In the genomic region with DNA sequence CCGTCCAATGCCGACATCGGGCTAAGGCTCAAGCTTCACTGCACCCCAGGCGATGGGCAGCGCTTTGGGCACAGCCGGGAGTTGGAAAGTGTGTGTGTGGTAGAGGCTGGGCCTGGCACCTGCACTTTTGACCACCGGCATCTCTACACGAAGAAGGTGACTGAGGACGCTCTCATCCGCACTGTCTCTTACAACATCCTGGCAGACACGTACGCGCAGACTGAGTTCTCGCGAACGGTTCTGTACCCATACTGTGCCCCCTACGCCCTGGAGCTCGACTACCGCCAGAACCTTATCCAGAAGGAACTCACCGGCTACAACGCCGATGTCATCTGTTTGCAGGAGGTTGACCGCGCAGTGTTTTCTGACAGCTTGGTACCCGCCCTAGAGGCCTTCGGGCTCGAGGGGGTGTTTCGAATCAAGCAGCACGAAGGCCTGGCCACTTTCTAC, we compare ENCODE assay signal across 8 cellular contexts. TPM values are rescaled to one million over a fixed set of nuclear protein-coding genes. Genes with fewer than 3 reads are reported as not detected.
DNase-seq lines count a peak whose midpoint lies in the region; ATAC-seq, FAIRE-seq and TF ChIP-seq lines count a peak whose summit lies in the region.

No MANE protein-coding gene starts in this region.

- H3K4me3 ChIP-seq in A549 (peak overlapping the region; percentile 69), fibroblast of pulmonary artery (replicated peaks; ENCODE audit: low read depth, low read length) (peak overlapping the region; percentile 86), pancreas (peak overlapping the region; percentile 51 to 94 (median 76))

- H3K27me3 ChIP-seq in pancreas: no peaks in the 10 kb centered on the region

- POLR2A ChIA-PET in A549 (lab: Yijun Ruan, JAX): interaction anchor here (0.5 to 1.8 kb wide), 4 partner anchors 40 to 329 kb away, joined by 3 to 17 read pairs (median 5); a partner anchor contains a TSS

- 0% methylated on average over 8 of the region's 29 CpGs for WGBS in A549 (ENCODE audit: missing lambda C conversion rate)
- WGBS in pancreas, 2 donors: 1% methylated on average over 29 of the region's 29 CpGs

- no peak for TF ChIP-seq RAD21 in A549 (conservative IDR thresholded peaks at IDR 0.05 in 1 of 2, IDR thresholded peaks at IDR 0.05 in 1 of 2)

- CTCF ChIA-PET in A549 (lab: Yijun Ruan, JAX): interaction anchor here (0.9 to 2.4 kb wide), 3 partner anchors 23 to 296 kb away, joined by 3 to 11 read pairs (median 4); no protein-coding TSS in a partner anchor

- intact Hi-C loops in pancreas (cut with DNase I): no loop called here

- ATAC-seq in A549 (peak; percentile 20 to 57; a peak in 5 of 6 replicates), pancreas (peak; percentile 2 to 13 (median 8))

- H3K27ac ChIP-seq in A549 (peak overlapping the region; percentile 82 to 87), pancreas (peak overlapping the region in 3 of 4 donors; percentile 95 to 96 (median 95))

- DNase-seq in A549 (ENCODE audit: low read depth in 1 of 2, low spot score in 1 of 2) (peak; percentile 13 to 26), NAMALWA (ENCODE audit: low spot score) (peak; percentile 24), activated T-cell treated with anti-CD3 and anti-CD28 coated beads for 48 hours (ENCODE audit: low read depth) (peak; percentile 37), fibroblast of pulmonary artery (ENCODE audit: low read depth) (peak; percentile 46), pancreas (peak in 2 of 6 donors; percentile 37 to 46), NCI-H774 (lab: John Stamatoyannopoulos, UW) (no peak), NCI-H2029 (lab: John Stamatoyannopoulos, UW) (no peak)

- no peak for FAIRE-seq in A549 (lab: Jason Lieb, UNC)
- FAIRE-seq in pancreas (lab: Jason Lieb, UNC): no peak

- TF ChIP-seq CTCF in A549 (IDR thresholded peaks at IDR 0.05) (no peak), fibroblast of pulmonary artery (IDR thresholded peaks at IDR 0.05; ENCODE audit: low read length, missing control alignments) (no peak), pancreas (IDR thresholded peaks at IDR 0.05) (no peak)

- no peak for TF ChIP-seq EP300 in A549 (IDR thresholded peaks at IDR 0.05)

- no peaks in the 10 kb centered on the region for H3K36me3 ChIP-seq in pancreas

- no peak for TF ChIP-seq POLR2A in A549 (IDR thresholded peaks at IDR 0.05; ENCODE audit: low read length)
- peak; percentile 48 for TF ChIP-seq POLR2A in GM19193 (IDR thresholded peaks at IDR 0.05; ENCODE audit: extremely low read depth, insufficient read depth, insufficient read length)

- H3K4me1 ChIP-seq in A549 (peaks cover 13% of the 10 kb centered on the region; the same call in 2 of the 3 replicates), pancreas (peaks cover 12 to 22% (median 20%) of the 10 kb centered on the region in 3 donors)

- no peaks in the 10 kb centered on the region for H3K9me3 ChIP-seq in A549
- no peaks in the 10 kb centered on the region for H3K9me3 ChIP-seq in pancreas

- H3K4me2 ChIP-seq in A549: peak overlapping the region; percentile 73

TF ChIP-seq in A549, 52 proteins besides CTCF, POLR2A, EP300 and RAD21:
- no peak for TF ChIP-seq CBX8 (IDR thresholded peaks at IDR 0.05)
- TF ChIP-seq BHLHE40 (IDR thresholded peaks at IDR 0.05; ENCODE audit: low read depth, low read length): no peak
- TF ChIP-seq NFE2L2 (conservative IDR thresholded peaks at IDR 0.05; ENCODE audit: low read length): no peak
- no peak for TF ChIP-seq FOSL2 (IDR thresholded peaks at IDR 0.05)
- no peak for TF ChIP-seq FOSL2 (CRISPR knock-in tag; IDR thresholded peaks at IDR 0.05)
- TF ChIP-seq, protein P1, sequence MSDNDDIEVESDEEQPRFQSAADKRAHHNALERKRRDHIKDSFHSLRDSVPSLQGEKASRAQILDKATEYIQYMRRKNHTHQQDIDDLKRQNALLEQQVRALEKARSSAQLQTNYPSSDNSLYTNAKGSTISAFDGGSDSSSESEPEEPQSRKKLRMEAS (IDR thresholded peaks at IDR 0.05): no peak
- no peak for TF ChIP-seq HOXA7 (CRISPR knock-in tag; IDR thresholded peaks at IDR 0.05)
- TF ChIP-seq MAFK (IDR thresholded peaks at IDR 0.05; ENCODE audit: partially characterized antibody): no peak
- no peak for TF ChIP-seq NR3C1 (IDR thresholded peaks at IDR 0.05)
- TF ChIP-seq SREBF2 (IDR thresholded peaks at IDR 0.05): no peak
- no peak for TF ChIP-seq RNF2 (IDR thresholded peaks at IDR 0.05; ENCODE audit: borderline replicate concordance, low read depth)
- TF ChIP-seq TFCP2L1 (CRISPR knock-in tag; IDR thresholded peaks at IDR 0.05): no peak
- TF ChIP-seq GATA3 (IDR thresholded peaks at IDR 0.05; ENCODE audit: borderline replicate concordance): no peak
TF ChIP-seq in A549: peak in this region for 0.

RNA-seq across cellular contexts. Expression of a gene that starts 1.0 kb away (rescaled TPM):
- polyA plus RNA-seq in A549 (2011; rRNA removed) (12.9 and 14.4 TPM in 2 replicates), A549 (2017; fragmentation: RNase III; extraction: RNeasy Plus Mini Kit Qiagen cat#74134 plus additional on column Dnase treatment) (12.6 to 12.9 TPM (median 12.7 TPM) in 3 replicates), pancreas (1 to 10 TPM; 1.9 to 3.9 TPM)
- 10.2 and 13.0 TPM in 2 replicates for polyA plus RNA-seq in A549 (2012; cell fraction: cytosol; rRNA removed)
- polyA plus RNA-seq in A549 (2012; cell fraction: nucleus; rRNA removed): 10.0 and 14.0 TPM in 2 replicates
- polyA minus RNA-seq in A549 (2011; rRNA and poly(A)+ RNA removed): 34.2 and 35.3 TPM in 2 replicates
- 10 to 100 TPM in 1 of 6 donors, 1 to 10 TPM in 5; 5.5 to 10.3 (median 8.2) TPM for total RNA-seq in pancreas

RNA-seq across cellular contexts. Expression of a gene that starts 13.0 kb away (rescaled TPM):
- 0.09 and 0.20 TPM in 2 replicates for polyA plus RNA-seq in A549 (2011; rRNA removed)
- polyA plus RNA-seq in A549 (2012; cell fraction: cytosol; rRNA removed): not detected in 2 replicates
- 0.02 and 0.07 TPM in 2 replicates for polyA plus RNA-seq in A549 (2012; cell fraction: nucleus; rRNA removed)
- 0.05 to 0.13 TPM (median 0.05 TPM) in 3 replicates for polyA plus RNA-seq in A549 (2017; fragmentation: RNase III; extraction: RNeasy Plus Mini Kit Qiagen cat#74134 plus additional on column Dnase treatment)
- 0.04 TPM in 1 of 2 replicates, not detected in the other for polyA minus RNA-seq in A549 (2011; rRNA and poly(A)+ RNA removed)
- 1 to 10 TPM in 1 of 6 donors, under 1 TPM in 5; 0.38 to 1.2 (median 0.80) TPM for total RNA-seq in pancreas
- 1 to 10 TPM; 1.7 to 6.1 TPM for polyA plus RNA-seq in pancreas

RNA-seq across cellular contexts. Expression of a gene that starts 40.0 kb away (rescaled TPM):
- polyA plus RNA-seq in A549 (2011; rRNA removed): 222 and 262 TPM in 2 replicates
- polyA plus RNA-seq in A549 (2012; cell fraction: cytosol; rRNA removed): 60.4 and 75.3 TPM in 2 replicates
- 63.8 and 68.3 TPM in 2 replicates for polyA plus RNA-seq in A549 (2012; cell fraction: nucleus; rRNA removed)
- 129 to 136 TPM (median 133 TPM) in 3 replicates for polyA plus RNA-seq in A549 (2017; fragmentation: RNase III; extraction: RNeasy Plus Mini Kit Qiagen cat#74134 plus additional on column Dnase treatment)
- polyA minus RNA-seq in A549 (2011; rRNA and poly(A)+ RNA removed): 209 and 300 TPM in 2 replicates
- total RNA-seq in pancreas: 10 to 100 TPM; 49.3 to 98.1 (median 67.5) TPM
- 10 to 100 TPM; 46.1 to 99.9 TPM for polyA plus RNA-seq in pancreas

Comparison
In these comparisons a context has a peak if more than half of its experiments do, and no peak if none do; other contexts are left out.
1. DNase-seq: peak in A549 (2 of 2), NAMALWA (single experiment), activated T-cell treated with anti-CD3 and anti-CD28 coated beads for 48 hours (single experiment) and fibroblast of pulmonary artery (single experiment); none in NCI-H774 (single experiment) and NCI-H2029 (single experiment).
2. Peak in every context shown above with its lines, with median percentiles within 50 percentile points of each other: H3K4me3 ChIP-seq.